In genomic region chr2:50535971-50536759, GRCh38 we compare ENCODE assay signal across 8 cellular contexts.
DNase-seq lines count a peak whose midpoint lies in the region; ATAC-seq, FAIRE-seq and TF ChIP-seq lines count a peak whose summit lies in the region.

No MANE protein-coding gene starts in this region.

- intact Hi-C loops in dorsolateral prefrontal cortex (cut with DNase I): loop anchor here (10.0 kb wide), 2 partner anchors 489 to 499 kb away; partner anchors contain the start of gene NRXN1 (in 1 of the 2)

- no peak overlapping the region for H2AFZ ChIP-seq in DND-41 (ENCODE audit: low read depth, low read length)

- TF ChIP-seq POLR2A in H54 (IDR thresholded peaks at IDR 0.05; ENCODE audit: low read depth, low read length): no peak

- H3K9ac ChIP-seq in DND-41 (ENCODE audit: low read depth, low read length): no peak overlapping the region

- no peak for FAIRE-seq in H54 (lab: Jason Lieb, UNC)

- H3K27ac ChIP-seq in DND-41 (ENCODE audit: low read length): no peak overlapping the region
- H3K27ac ChIP-seq in dorsolateral prefrontal cortex: peak overlapping the region in 15 of 59 donors; percentile 1 to 77 (median 30)

- POLR2A ChIA-PET in HEK293T (lab: Yijun Ruan, JAX): no interaction called here

- no peak for DNase-seq in DND-41
- DNase-seq in HEK293T (ENCODE audit: extremely low spot score): peak; percentile 16
- DNase-seq in NCI-H460 (ENCODE audit: extremely low read depth, low read depth): peak; percentile 25
- peak in 2 of 10 donors; percentile 23 to 54 for DNase-seq in dorsolateral prefrontal cortex
- DNase-seq in renal cortical epithelial cell (ENCODE audit: low read depth): peak; percentile 28
- no peak for DNase-seq in GM10266 (ENCODE audit: extremely low spot score)
- DNase-seq in LoVo (ENCODE audit: low spot score): no peak
- no peak for DNase-seq in H54 (ENCODE audit: insufficient read length, low spot score)

- TF ChIP-seq CTCF in DND-41 (IDR thresholded peaks at IDR 0.05; ENCODE audit: borderline replicate concordance, extremely low read depth, low read length, poor library complexity, severe bottlenecking) (peak; percentile 52), dorsolateral prefrontal cortex (IDR thresholded peaks at IDR 0.05 in 54 of 56, conservative IDR thresholded peaks at IDR 0.05 in 2 of 56; ENCODE audit: low read depth in 1 of 56, partially characterized antibody in 56 of 56) (peak; percentile 44 to 84 (median 66)), GM10266 (IDR thresholded peaks at IDR 0.05; ENCODE audit: control insufficient read depth, insufficient read depth, low read depth, missing control alignments) (no peak)

- no peaks in the 10 kb centered on the region for H3K4me1 ChIP-seq in DND-41 (ENCODE audit: insufficient read depth, low read length)

- no peaks in the 10 kb centered on the region for H3K79me2 ChIP-seq in DND-41 (ENCODE audit: insufficient read depth, low read length)

- CTCF ChIA-PET in HEK293T (lab: Yijun Ruan, JAX): interaction anchor here (1.1 to 1.3 kb wide), 3 partner anchors 11 to 138 kb away, joined by 3 read pairs; no protein-coding TSS in a partner anchor

- H3K9me3 ChIP-seq in DND-41 (ENCODE audit: insufficient read depth, low read length, severe bottlenecking): no peaks in the 10 kb centered on the region

- H3K4me3 ChIP-seq in DND-41 (ENCODE audit: low read depth in 1 of 2, low read length in 2 of 2) (no peak overlapping the region), dorsolateral prefrontal cortex (peak overlapping the region in 49 of 59 donors; percentile 0 to 47 (median 29))

- H3K36me3 ChIP-seq in DND-41 (ENCODE audit: insufficient read depth, low read length): no peaks in the 10 kb centered on the region

- H4K20me1 ChIP-seq in DND-41 (ENCODE audit: insufficient read depth, low read length): no peaks in the 10 kb centered on the region

- H3K4me2 ChIP-seq in DND-41 (ENCODE audit: insufficient read depth, low read length): no peak overlapping the region

- H3K27me3 ChIP-seq in DND-41 (ENCODE audit: insufficient read depth, low read length, poor library complexity) (no peaks in the 10 kb centered on the region), dorsolateral prefrontal cortex (peaks cover 0 to 5% (median 0%) of the 10 kb centered on the region in 45 donors)

- ATAC-seq in DND-41 (ENCODE audit: insufficient read depth, low read depth): no peak

TF ChIP-seq in HEK293T, 16 proteins besides CTCF, POLR2A, EP300 and RAD21:
- TF ChIP-seq LEF1 (IDR thresholded peaks at IDR 0.05; ENCODE audit: borderline replicate concordance): no peak
- no peak for TF ChIP-seq SUZ12 (IDR thresholded peaks at IDR 0.05)
- no peak for TF ChIP-seq ELF4 (IDR thresholded peaks at IDR 0.05)
- TF ChIP-seq TARDBP (IDR thresholded peaks at IDR 0.05): no peak
- TF ChIP-seq HDGF (IDR thresholded peaks at IDR 0.05; ENCODE audit: borderline replicate concordance): no peak
- TF ChIP-seq BHLHE40 (IDR thresholded peaks at IDR 0.05; ENCODE audit: borderline replicate concordance): no peak
- peak; percentile 38 for TF ChIP-seq PKNOX1 (IDR thresholded peaks at IDR 0.05)
- TF ChIP-seq FOXM1 (IDR thresholded peaks at IDR 0.05; ENCODE audit: borderline replicate concordance): no peak
- no peak for TF ChIP-seq CTBP1 (IDR thresholded peaks at IDR 0.05; ENCODE audit: borderline replicate concordance)

Comparison
In these comparisons a context has a peak if more than half of its experiments do, and no peak if none do; other contexts are left out.
1. DNase-seq: peak in HEK293T (single experiment), NCI-H460 (single experiment) and renal cortical epithelial cell (single experiment); none in DND-41 (single experiment), GM10266 (single experiment), LoVo (single experiment) and H54 (single experiment).
2. H3K4me3 ChIP-seq: peak in dorsolateral prefrontal cortex (49 of 59); none in DND-41 (0 of 2).